In genomic region chr7:113561446-113561845, GRCh38 we compare ENCODE assay signal across 22 cellular contexts.
DNase-seq lines count a peak whose midpoint lies in the region; ATAC-seq and TF ChIP-seq lines count a peak whose summit lies in the region.
"Had no signal": no experiment of that assay in that cellular context is flagged by ENCODE, and none has a peak within 500 bp of the region (broad histone marks: within the 10 kb centered on the region; RNA-seq: fewer than 3 reads in every experiment).

No MANE protein-coding gene starts in this region.

- H3K4me3 ChIP-seq in SK-N-MC = 0 out of 2 replicates have a peak overlapping the region, but pooled peaks have one; percentile 13
- no peak overlapping the region for H3K4me3 ChIP-seq in epithelial cell of esophagus (ENCODE audit: low read length)
- H3K4me3 ChIP-seq in skeletal muscle satellite cell (ENCODE audit: low read length) = no peak overlapping the region
- H3K4me3 ChIP-seq: sigmoid colon, testis had no signal

- peak; percentile 66 for DNase-seq in HS-5 (ENCODE audit: low read depth)
- DNase-seq in SK-N-MC (ENCODE audit: low read depth, low spot score) = peak; percentile 24
- peak; percentile 31 for DNase-seq in epithelial cell of esophagus (ENCODE audit: low read depth)
- no peak for DNase-seq in activated T-helper 2 cell treated with anti-CD3 and anti-CD28 coated beads, Interferon-gamma antibody, Interleukin-2, Interleukin-4, amounts not matched to agents 10 μg/mL and 5 μg/mL and 100 μg/mL, durations not matched to agents 14 hours and 24 hours and 36 hours (ENCODE audit: low spot score)
- no peak for DNase-seq in activated CD8-positive, alpha-beta memory T cell treated with anti-CD3 and anti-CD28 coated beads for 24 hours
- DNase-seq: activated CD4-positive, CD25-positive, alpha-beta regulatory T cell; activated effector memory CD4-positive, alpha-beta T cell treated with anti-CD3 and anti-CD28 coated beads, Interleukin-2, amount 50 U/mL, for 16 hours; aorta; DMS 273 treated with DMSO at 0.1 percent for 48 hours; hippocampal formation; left cardiac atrium; midbrain; NCI-H2107; NCI-H748 treated with DMSO at 0.1 percent for 48 hours; nucleus accumbens; sigmoid colon; stimulated activated CD4-positive, alpha-beta T cell treated with anti-CD3 and anti-CD28 coated beads, Interleukin-4, amount 100 ng/mL, for 1 hour; testis had no signal

- H3K9ac ChIP-seq in SK-N-MC (ENCODE audit: insufficient read length) (no peak overlapping the region), skeletal muscle satellite cell (ENCODE audit: low read depth, low read length) (no peak overlapping the region)

- no peaks in the 10 kb centered on the region for H3K36me3 Mint-ChIP-seq in activated T-helper 2 cell treated with anti-CD3 and anti-CD28 coated beads, Interferon-gamma antibody, Interleukin-2, Interleukin-4, amounts not matched to agents 10 μg/mL and 5 μg/mL and 100 μg/mL, durations not matched to agents 14 hours and 24 hours and 36 hours (ENCODE audit: low read depth)

- peak overlapping the region; percentile 37 for H3K4me2 ChIP-seq in skeletal muscle satellite cell (ENCODE audit: low read length)

- H3K27me3 ChIP-seq in skeletal muscle satellite cell (ENCODE audit: control insufficient read depth, insufficient read depth, low read length) = no peaks in the 10 kb centered on the region
- H3K27me3 ChIP-seq: sigmoid colon, testis had no signal

- H3K36me3 ChIP-seq in SK-N-MC (ENCODE audit: insufficient read depth, low read length) (no peaks in the 10 kb centered on the region), skeletal muscle satellite cell (ENCODE audit: insufficient read depth, low read length) (no peaks in the 10 kb centered on the region)
- H3K36me3 ChIP-seq: sigmoid colon had no signal

- no peaks in the 10 kb centered on the region for H3K27me3 Mint-ChIP-seq in activated T-helper 2 cell treated with anti-CD3 and anti-CD28 coated beads, Interferon-gamma antibody, Interleukin-2, Interleukin-4, amounts not matched to agents 10 μg/mL and 5 μg/mL and 100 μg/mL, durations not matched to agents 14 hours and 24 hours and 36 hours (ENCODE audit: low read depth)

- H3K4me1 ChIP-seq in skeletal muscle satellite cell (ENCODE audit: control insufficient read depth, insufficient read depth, low read length) = peaks cover 14% of the 10 kb centered on the region
- H3K4me1 ChIP-seq: testis had no signal

- no peak overlapping the region for H3K4me3 Mint-ChIP-seq in activated T-helper 2 cell treated with anti-CD3 and anti-CD28 coated beads, Interferon-gamma antibody, Interleukin-2, Interleukin-4, amounts not matched to agents 10 μg/mL and 5 μg/mL and 100 μg/mL, durations not matched to agents 14 hours and 24 hours and 36 hours (ENCODE audit: low read depth)

- H3K9me3 ChIP-seq in SK-N-MC (ENCODE audit: low read depth, low read length) (no peaks in the 10 kb centered on the region), skeletal muscle satellite cell (replicated peaks; ENCODE audit: low read length) (no peaks in the 10 kb centered on the region)
- H3K9me3 ChIP-seq: sigmoid colon, testis had no signal

- H3K9me3 Mint-ChIP-seq in activated T-helper 2 cell treated with anti-CD3 and anti-CD28 coated beads, Interferon-gamma antibody, Interleukin-2, Interleukin-4, amounts not matched to agents 10 μg/mL and 5 μg/mL and 100 μg/mL, durations not matched to agents 14 hours and 24 hours and 36 hours = no peaks in the 10 kb centered on the region

- no peak overlapping the region for H3K27ac Mint-ChIP-seq in activated T-helper 2 cell treated with anti-CD3 and anti-CD28 coated beads, Interferon-gamma antibody, Interleukin-2, Interleukin-4, amounts not matched to agents 10 μg/mL and 5 μg/mL and 100 μg/mL, durations not matched to agents 14 hours and 24 hours and 36 hours

- TF ChIP-seq CTCF in epithelial cell of esophagus (IDR thresholded peaks at IDR 0.05; ENCODE audit: insufficient read depth, low read depth, low read length, missing control alignments) = no peak

- H3K27ac ChIP-seq in SK-N-MC = peak overlapping the region; percentile 28; the same call in 1 of the 2 replicates
- H3K27ac ChIP-seq: C4-2B, sigmoid colon, testis had no signal

- intact Hi-C loops in activated T-helper 2 cell treated with anti-CD3 and anti-CD28 coated beads, Interferon-gamma antibody, Interleukin-2, Interleukin-4, amounts not matched to agents 10 μg/mL and 5 μg/mL and 100 μg/mL, durations not matched to agents 14 hours and 24 hours and 36 hours (cut with micrococcal nuclease) = no loop called here

- ATAC-seq in HG02642 (IDR thresholded peaks at IDR 0.05; ENCODE audit: poor library complexity, unreplicated experiment) = no peak
- ATAC-seq: esophagus mucosa, left cardiac atrium had no signal

- no peaks in the 10 kb centered on the region for H3K4me1 Mint-ChIP-seq in activated T-helper 2 cell treated with anti-CD3 and anti-CD28 coated beads, Interferon-gamma antibody, Interleukin-2, Interleukin-4, amounts not matched to agents 10 μg/mL and 5 μg/mL and 100 μg/mL, durations not matched to agents 14 hours and 24 hours and 36 hours (ENCODE audit: low read depth)

Comparison
In these comparisons a context has a peak if more than half of its experiments do, and no peak if none do; other contexts are left out.
1. DNase-seq: peak in HS-5 (single experiment), SK-N-MC (single experiment) and epithelial cell of esophagus (single experiment); none in activated T-helper 2 cell treated with anti-CD3 and anti-CD28 coated beads, Interferon-gamma antibody, Interleukin-2, Interleukin-4, amounts not matched to agents 10 μg/mL and 5 μg/mL and 100 μg/mL, durations not matched to agents 14 hours and 24 hours and 36 hours (single experiment) and activated CD8-positive, alpha-beta memory T cell treated with anti-CD3 and anti-CD28 coated beads for 24 hours (single experiment).